In the genomic region with DNA sequence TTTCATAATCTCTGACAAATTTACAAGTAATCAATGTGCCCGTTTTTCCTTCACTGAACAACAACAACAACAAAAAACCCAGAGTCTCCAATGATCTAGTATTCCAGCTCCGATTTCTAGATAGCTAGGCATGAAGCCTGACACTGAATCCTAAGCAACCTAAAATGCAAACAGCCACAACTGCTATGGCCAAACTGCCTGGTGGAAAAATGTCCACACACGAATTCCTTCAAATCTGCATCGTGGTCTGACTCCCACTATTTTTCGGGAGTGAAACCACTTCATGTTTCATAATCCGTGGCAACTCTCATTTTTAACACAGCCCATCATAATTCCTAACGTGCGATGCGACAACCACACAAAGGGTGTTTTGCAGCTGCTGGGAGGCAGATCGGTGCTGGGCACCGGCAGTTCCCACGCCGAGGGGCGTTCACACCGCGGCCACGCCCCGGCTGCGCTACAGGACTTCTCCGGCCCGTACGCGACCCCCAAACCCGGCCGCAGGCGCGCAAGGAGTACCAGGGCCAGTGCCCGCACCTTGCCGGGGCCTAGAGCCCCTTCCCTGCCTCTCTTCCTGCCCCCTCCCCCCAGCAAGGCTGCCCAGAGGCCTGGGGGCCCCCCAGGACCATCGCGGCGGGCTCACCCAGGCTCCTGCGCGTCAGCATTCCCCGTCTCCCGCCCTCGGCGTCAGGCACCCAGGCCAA, we compare ENCODE assay signal across 8 cellular contexts. TPM values are rescaled to one million over a fixed set of nuclear protein-coding genes. Genes with fewer than 3 reads are reported as not detected.
DNase-seq lines count a peak whose midpoint lies in the region; ATAC-seq and TF ChIP-seq lines count a peak whose summit lies in the region.

No MANE protein-coding gene starts in this region.

- 1% methylated on average over 36 to 38 of the region's 38 CpGs for WGBS in esophagus, 2 donors
- 0 to 1% (median 0%) methylated on average over 24 to 38 of the region's 38 CpGs for WGBS in stomach, 5 donors

- TF ChIP-seq CTCF in AG10803 (conservative IDR thresholded peaks at IDR 0.05; ENCODE audit: low read length) (no peak), stomach (IDR thresholded peaks at IDR 0.05) (no peak)

- H3K4me1 ChIP-seq in esophagus (ENCODE audit: control insufficient read depth in 2 of 2, insufficient read depth in 2 of 2, low read length in 1 of 2) (no peaks in the 10 kb centered on the region), stomach (peaks cover 9 to 38% (median 16%) of the 10 kb centered on the region in 4 donors)

- H3K36me3 ChIP-seq in esophagus (ENCODE audit: control insufficient read depth in 2 of 2, insufficient read depth in 2 of 2, low read length in 1 of 2), result no peaks in the 10 kb centered on the region
- peaks cover 3 to 6% (median 5%) of the 10 kb centered on the region in 4 donors for H3K36me3 ChIP-seq in stomach

- intact Hi-C loops in stomach (cut with DNase I; ENCODE audit: low total_unique reads), result no loop called here

- no peak for TF ChIP-seq EP300 in stomach (IDR thresholded peaks at IDR 0.05)

- TF ChIP-seq POLR2A in stomach (IDR thresholded peaks at IDR 0.05), result no peak

- DNase-seq in AG10803 (ENCODE audit: low read depth) (peak; percentile 87), NCI-H2227 (lab: John Stamatoyannopoulos, UW; ENCODE audit: unreplicated experiment) (peak; percentile 78), activated T-cell treated with anti-CD3 and anti-CD28 coated beads for 24 hours (ENCODE audit: low read depth) (peak; percentile 26), mucosa of gallbladder (ENCODE audit: low spot score) (peak; percentile 26), stomach (peak; percentile 57)

- ATAC-seq in GM18517 (IDR thresholded peaks at IDR 0.05; ENCODE audit: unreplicated experiment), result peak; percentile 29
- ATAC-seq in HG02981 (IDR thresholded peaks at IDR 0.05; ENCODE audit: unreplicated experiment), result peak; percentile 35

- H3K27me3 ChIP-seq in esophagus (ENCODE audit: control insufficient read depth in 1 of 2, insufficient read depth in 2 of 2, low read length in 2 of 2), result no peaks in the 10 kb centered on the region
- no peaks in the 10 kb centered on the region for H3K27me3 ChIP-seq in stomach

- H3K4me3 ChIP-seq in AG10803 (ENCODE audit: low read length) (peak overlapping the region; percentile 94), esophagus (ENCODE audit: low read depth in 1 of 2, low read length in 2 of 2) (peak overlapping the region; percentile 79 to 91), stomach (peak overlapping the region; percentile 95 to 100 (median 98))

- H3K9me3 ChIP-seq in esophagus (ENCODE audit: control insufficient read depth in 2 of 2, insufficient read depth in 1 of 2, low read depth in 1 of 2, low read length in 1 of 2) (no peaks in the 10 kb centered on the region), stomach (no peaks in the 10 kb centered on the region)

- peak overlapping the region; percentile 92 to 93 for H3K27ac ChIP-seq in esophagus (ENCODE audit: low read depth in 2 of 2, low read length in 1 of 2)
- H3K27ac ChIP-seq in stomach, result peak overlapping the region; percentile 90 to 96 (median 93)

RNA-seq across cellular contexts. Expression of a gene that starts 0.8 kb away (rescaled TPM):
- polyA plus RNA-seq in esophagus (1 to 10 TPM; 4.9 to 5.1 TPM), stomach (1 to 10 TPM; 4.6 to 5.8 (median 5.4) TPM)
- total RNA-seq in mucosa of gallbladder (25.0 TPM), stomach (100 to 1,000 TPM in 1 of 5 donors, 10 to 100 TPM in 4; 25.9 to 104 (median 31.2) TPM)

Comparison
In these comparisons a context has a peak if more than half of its experiments do, and no peak if none do; other contexts are left out.
1. Peak in every context shown above with its lines: DNase-seq, ATAC-seq, H3K4me3 ChIP-seq and H3K27ac ChIP-seq.
2. DNase-seq: peak in every context shown above with its lines; median percentile 87 in AG10803; 78 in NCI-H2227; 57 in stomach; 26 in activated T-cell treated with anti-CD3 and anti-CD28 coated beads for 24 hours; 26 in mucosa of gallbladder.